In genomic region chr12:26686438-26686837, GRCh38 we compare ENCODE assay signal across 14 cellular contexts.
DNase-seq lines count a peak whose midpoint lies in the region; ATAC-seq and TF ChIP-seq lines count a peak whose summit lies in the region.
"Had no signal": no experiment of that assay in that cellular context is flagged by ENCODE, and none has a peak within 500 bp of the region (broad histone marks: within the 10 kb centered on the region; RNA-seq: fewer than 3 reads in every experiment).

No MANE protein-coding gene starts in this region.

- peaks cover 6% of the 10 kb centered on the region for H3F3A ChIP-seq in PC-3 (ENCODE audit: low read length, unreplicated experiment)

- 43% methylated on average over 4 of the region's 4 CpGs for WGBS in liver

- no peaks in the 10 kb centered on the region for H3K27me3 Mint-ChIP-seq in endothelial cell (ENCODE audit: unreplicated experiment)
- H3K27me3 Mint-ChIP-seq in stimulated activated naive CD8-positive, alpha-beta T cell treated with anti-CD3 and anti-CD28 coated beads, Interleukin-15, amount 100 ng/mL, for 72 hours: no peaks in the 10 kb centered on the region
- H3K27me3 Mint-ChIP-seq: B cell had no signal

- no peaks in the 10 kb centered on the region for H3K9me2 ChIP-seq in PC-3 (replicated peaks; ENCODE audit: low read length)

- 0 out of 2 replicates have a peak, but pooled peaks cover 5% of the 10 kb centered on the region for H3K36me3 ChIP-seq in PC-3 (ENCODE audit: low read depth, low read length)
- peaks cover 4 to 43% (median 34%) of the 10 kb centered on the region in 4 donors for H3K36me3 ChIP-seq in liver (ENCODE audit: control insufficient read depth in 4 of 4, insufficient read depth in 3 of 4, low read depth in 1 of 4, low read length in 3 of 4)
- H3K36me3 ChIP-seq: HAP-1 had no signal

- H3K4me2 ChIP-seq in PC-3 (ENCODE audit: low read length): peak overlapping the region; percentile 13
- H3K4me2 ChIP-seq: BLaER1 treated with 17β-estradiol and CSF1 and Interleukin-3, amounts not matched to agents 10 nM and 100 nM had no signal

- H3K4me1 ChIP-seq in PC-3 (ENCODE audit: insufficient read depth, low read length) (peaks cover 40% of the 10 kb centered on the region), liver (ENCODE audit: control insufficient read depth in 4 of 4, insufficient read depth in 4 of 4, low read length in 3 of 4) (no peaks in the 10 kb centered on the region)
- H3K4me1 ChIP-seq: BLaER1 treated with 17β-estradiol and CSF1 and Interleukin-3, amounts not matched to agents 10 nM and 100 nM had no signal

- H3K9me3 ChIP-seq in PC-3 (ENCODE audit: low read length) (no peaks in the 10 kb centered on the region), liver (ENCODE audit: control insufficient read depth in 4 of 4, low read length in 3 of 4) (no peaks in the 10 kb centered on the region)
- H3K9me3 ChIP-seq: HAP-1 had no signal

- H3K27me3 ChIP-seq in PC-3 (ENCODE audit: low read length): no peaks in the 10 kb centered on the region
- no peaks in the 10 kb centered on the region for H3K27me3 ChIP-seq in liver (ENCODE audit: control insufficient read depth in 4 of 4, insufficient read depth in 4 of 4, low read length in 3 of 4)
- H3K27me3 ChIP-seq: BLaER1 treated with 17β-estradiol and CSF1 and Interleukin-3, amounts not matched to agents 10 nM and 100 nM had no signal

- no peak overlapping the region for H3K4me3 ChIP-seq in PC-3 (ENCODE audit: low read length)
- no peak overlapping the region for H3K4me3 ChIP-seq in liver (ENCODE audit: low read depth in 1 of 3, low read length in 3 of 3)
- H3K4me3 ChIP-seq: BLaER1 treated with 17β-estradiol and CSF1 and Interleukin-3, amounts not matched to agents 10 nM and 100 nM; HAP-1 had no signal

- TF ChIP-seq CTCF in PC-3 (conservative IDR thresholded peaks at IDR 0.05; ENCODE audit: low read depth, low read length) (no peak), endothelial cell (IDR thresholded peaks at IDR 0.05; ENCODE audit: unreplicated experiment) (no peak), liver (IDR thresholded peaks at IDR 0.05; ENCODE audit: low read depth, low read length, missing input control) (no peak)

- H3K4me3 Mint-ChIP-seq in endothelial cell (ENCODE audit: unreplicated experiment): peak overlapping the region; percentile 43
- no peak overlapping the region for H3K4me3 Mint-ChIP-seq in stimulated activated effector memory CD8-positive, alpha-beta T cell treated with anti-CD3 and anti-CD28 coated beads, Interleukin-12 subunit alpha, Interleukin-12 subunit beta, amount 100 ng/mL, for 72 hours
- H3K4me3 Mint-ChIP-seq in stimulated activated naive CD8-positive, alpha-beta T cell treated with anti-CD3 and anti-CD28 coated beads, Interleukin-15, amount 100 ng/mL, for 72 hours: no peak overlapping the region
- H3K4me3 Mint-ChIP-seq: B cell; CD8-positive, alpha-beta T cell had no signal

- H2AFZ ChIP-seq in PC-3 (ENCODE audit: low read length): peak overlapping the region; percentile 40

- no peak for ATAC-seq in PC-3
- no peak for ATAC-seq in stimulated activated effector memory CD8-positive, alpha-beta T cell treated with anti-CD3 and anti-CD28 coated beads, Interleukin-12 subunit alpha, Interleukin-12 subunit beta, amount 100 ng/mL, for 72 hours
- no peak for ATAC-seq in stimulated activated naive CD8-positive, alpha-beta T cell treated with anti-CD3 and anti-CD28 coated beads, Interleukin-15, amount 100 ng/mL, for 72 hours
- ATAC-seq: CD8-positive, alpha-beta T cell had no signal

- no peaks in the 10 kb centered on the region for H3K9me3 Mint-ChIP-seq in endothelial cell (ENCODE audit: unreplicated experiment)
- no peaks in the 10 kb centered on the region for H3K9me3 Mint-ChIP-seq in stimulated activated effector memory CD8-positive, alpha-beta T cell treated with anti-CD3 and anti-CD28 coated beads, Interleukin-12 subunit alpha, Interleukin-12 subunit beta, amount 100 ng/mL, for 72 hours
- H3K9me3 Mint-ChIP-seq in stimulated activated naive CD8-positive, alpha-beta T cell treated with anti-CD3 and anti-CD28 coated beads, Interleukin-15, amount 100 ng/mL, for 72 hours: peaks cover 0 to 5% of the 10 kb centered on the region in 2 donors
- H3K9me3 Mint-ChIP-seq: CD8-positive, alpha-beta T cell had no signal

- peaks cover 32% of the 10 kb centered on the region for H3K4me1 Mint-ChIP-seq in endothelial cell (ENCODE audit: unreplicated experiment)
- H3K4me1 Mint-ChIP-seq in stimulated activated effector memory CD8-positive, alpha-beta T cell treated with anti-CD3 and anti-CD28 coated beads, Interleukin-12 subunit alpha, Interleukin-12 subunit beta, amount 100 ng/mL, for 72 hours: peaks cover 6% of the 10 kb centered on the region
- no peaks in the 10 kb centered on the region for H3K4me1 Mint-ChIP-seq in stimulated activated naive CD8-positive, alpha-beta T cell treated with anti-CD3 and anti-CD28 coated beads, Interleukin-15, amount 100 ng/mL, for 72 hours
- H3K4me1 Mint-ChIP-seq: B cell had no signal

- CTCF ChIA-PET in PC-3 (lab: Charles Lee): no interaction called here

- H3K27ac ChIP-seq in PC-3 (ENCODE audit: low read length) (no peak overlapping the region), liver (ENCODE audit: low read depth in 1 of 2, low read length in 2 of 2) (no peak overlapping the region)
- H3K27ac ChIP-seq: BLaER1 treated with 17β-estradiol and CSF1 and Interleukin-3, amounts not matched to agents 10 nM and 100 nM had no signal

- TF ChIP-seq RAD21 in liver (IDR thresholded peaks at IDR 0.05): peak in 1 of 2 donors; percentile 5

- BruUV-seq in PC-3 (replicated peaks; lab: Mats Ljungman, UMichigan): no TSS peak

- POLR2A ChIA-PET in PC-3 (lab: Charles Lee; ENCODE audit: unreplicated experiment): no interaction called here

- intact Hi-C loops in PC-3 (cut with micrococcal nuclease): no loop called here

- no peak overlapping the region for H3K27ac Mint-ChIP-seq in endothelial cell (ENCODE audit: unreplicated experiment)
- H3K27ac Mint-ChIP-seq in stimulated activated effector memory CD8-positive, alpha-beta T cell treated with anti-CD3 and anti-CD28 coated beads, Interleukin-12 subunit alpha, Interleukin-12 subunit beta, amount 100 ng/mL, for 72 hours: peak overlapping the region; percentile 27
- no peak overlapping the region for H3K27ac Mint-ChIP-seq in stimulated activated naive CD8-positive, alpha-beta T cell treated with anti-CD3 and anti-CD28 coated beads, Interleukin-15, amount 100 ng/mL, for 72 hours
- H3K27ac Mint-ChIP-seq: B cell; CD8-positive, alpha-beta T cell had no signal

- H3K9ac ChIP-seq in PC-3 (ENCODE audit: low read length) (no peak overlapping the region), liver (ENCODE audit: low read depth in 1 of 2, low read length in 2 of 2) (no peak overlapping the region)
- H3K9ac ChIP-seq: BLaER1 treated with 17β-estradiol and CSF1 and Interleukin-3, amounts not matched to agents 10 nM and 100 nM had no signal

- no peaks in the 10 kb centered on the region for H4K20me1 ChIP-seq in PC-3 (ENCODE audit: low read length)

- no peak for DNase-seq in PC-3
- no peak for DNase-seq in endothelial cell (ENCODE audit: low spot score)
- no peak for DNase-seq in stimulated activated effector memory CD8-positive, alpha-beta T cell treated with anti-CD3 and anti-CD28 coated beads, Interleukin-12 subunit alpha, Interleukin-12 subunit beta, amount 100 ng/mL, for 72 hours (ENCODE audit: low spot score in 2 of 2)
- no peak for DNase-seq in stimulated activated naive CD8-positive, alpha-beta T cell treated with anti-CD3 and anti-CD28 coated beads, Interleukin-15, amount 100 ng/mL, for 72 hours
- DNase-seq in SW480 (ENCODE audit: low spot score): no peak
- DNase-seq in activated CD4-positive, alpha-beta T cell treated with anti-CD3 and anti-CD28 coated beads for 48 hours: no peak
- DNase-seq: Calu3; CD8-positive, alpha-beta T cell; DMS79 treated with DMSO at 0.1 percent for 48 hours; GF-D8 had no signal

- no peaks in the 10 kb centered on the region for H3K79me2 ChIP-seq in PC-3 (ENCODE audit: low read length)

- peaks cover 36% of the 10 kb centered on the region for H3K36me3 Mint-ChIP-seq in endothelial cell (ENCODE audit: low read depth, unreplicated experiment)
- peaks cover 30% of the 10 kb centered on the region for H3K36me3 Mint-ChIP-seq in stimulated activated effector memory CD8-positive, alpha-beta T cell treated with anti-CD3 and anti-CD28 coated beads, Interleukin-12 subunit alpha, Interleukin-12 subunit beta, amount 100 ng/mL, for 72 hours

TF ChIP-seq in liver, 16 proteins besides CTCF, POLR2A, EP300 and RAD21 (continues in another document):
- TF ChIP-seq SP1 (IDR thresholded peaks at IDR 0.05) (no peak), YY1 (IDR thresholded peaks at IDR 0.05) (peak; percentile 23), ATF3 (IDR thresholded peaks at IDR 0.05) (no peak), HNF4A (conservative IDR thresholded peaks at IDR 0.05) (peak in 1 of 2 donors; percentile 37), FOXA2 (IDR thresholded peaks at IDR 0.05) (peak; percentile 46), JUND (IDR thresholded peaks at IDR 0.05) (no peak), REST (IDR thresholded peaks at IDR 0.05) (no peak), TAF1 (conservative IDR thresholded peaks at IDR 0.05) (no peak)
